ENCODE assay signal across 1 cellular context in genomic region chr5:111716789-111717188, GRCh38.
TF ChIP-seq lines count a peak whose summit lies in the region.
"Not testable (repeated sequence)": the region's sequence is repeated elsewhere in the genome, so short reads cannot be mapped to it uniquely, and the experiment has no call there.

No MANE protein-coding gene starts in this region.

TF ChIP-seq in HepG2, 621 proteins besides CTCF, POLR2A, EP300 and RAD21:
- 0 out of 2 replicates have a peak, but pooled peaks have one; percentile 37 for TF ChIP-seq POGZ (CRISPR knock-in tag; IDR thresholded peaks at IDR 0.05)
- not testable (repeated sequence) for TF ChIP-seq FOXA1 (IDR thresholded peaks at IDR 0.05)
- TF ChIP-seq FOXA1 (CRISPR knock-in tag; IDR thresholded peaks at IDR 0.05), result peak; percentile 62
- peak; percentile 57; the same call in 1 of the 2 replicates for TF ChIP-seq ZNF644 (CRISPR knock-in tag; IDR thresholded peaks at IDR 0.05; ENCODE audit: low read depth)
- TF ChIP-seq ARID5B (CRISPR knock-in tag; IDR thresholded peaks at IDR 0.05), result 0 out of 2 replicates have a peak, but pooled peaks have one; percentile 12
- 0 out of 2 replicates have a peak, but pooled peaks have one; percentile 43 for TF ChIP-seq ZNF350 (CRISPR knock-in tag; IDR thresholded peaks at IDR 0.05; ENCODE audit: borderline replicate concordance, low read depth)
- 0 out of 2 replicates have a peak, but pooled peaks have one; percentile 13 for TF ChIP-seq SAP130 (CRISPR knock-in tag; IDR thresholded peaks at IDR 0.05; ENCODE audit: low read depth)
- TF ChIP-seq TEAD3 (CRISPR knock-in tag; optimal IDR thresholded peaks at IDR 0.05; ENCODE audit: borderline replicate concordance), result peak; percentile 25
